ENCODE assay signal across 1 cellular context in genomic region chr10:103627111-103627892, GRCh38.
TF ChIP-seq lines count a peak whose summit lies in the region.

No MANE protein-coding gene starts in this region.

TF ChIP-seq in IMR-90, 13 proteins besides CTCF, POLR2A, EP300 and RAD21 (continued from another document):
- TF ChIP-seq CHD1 (IDR thresholded peaks at IDR 0.05; ENCODE audit: low read depth, low read length), result no peak
- TF ChIP-seq SMC3 (IDR thresholded peaks at IDR 0.05; ENCODE audit: low read depth, low read length), result no peak
- no peak for TF ChIP-seq RCOR1 (IDR thresholded peaks at IDR 0.05; ENCODE audit: insufficient replicate concordance, low read length)
- no peak for TF ChIP-seq NFE2L2 (IDR thresholded peaks at IDR 0.05; ENCODE audit: low read depth, low read length)
